17 cellular contexts compared by ENCODE assay signal in genomic region chr3:23209103-23209502, GRCh38.
"Had no signal": no experiment of that assay in that cellular context is flagged by ENCODE, and none has a peak within 500 bp of the region (broad histone marks: within the 10 kb centered on the region; RNA-seq: fewer than 3 reads in every experiment).

No MANE protein-coding gene starts in this region.

- H3K4me2 ChIP-seq: smooth muscle cell had no signal

- FAIRE-seq: endometrium, frontal cortex had no signal

- H3K4me3 ChIP-seq: right atrium auricular region, smooth muscle cell, testis, tibial nerve, upper lobe of right lung, vagina had no signal

- H3K36me3 ChIP-seq: neutrophil, right atrium auricular region, upper lobe of right lung, vagina had no signal

- H3K27me3 Mint-ChIP-seq: naive thymus-derived CD8-positive, alpha-beta T cell; stimulated activated naive CD8-positive, alpha-beta T cell treated with anti-CD3 and anti-CD28 coated beads, Interleukin-15, Interleukin-2, amounts not matched to agents 100 ng/mL and 50 ng/mL, for 24 hours had no signal

- H3K4me3 Mint-ChIP-seq: naive thymus-derived CD8-positive, alpha-beta T cell; stimulated activated naive CD8-positive, alpha-beta T cell treated with anti-CD3 and anti-CD28 coated beads, Interleukin-15, Interleukin-2, amounts not matched to agents 100 ng/mL and 50 ng/mL, for 24 hours had no signal

- DNase-seq: effector memory CD4-positive, alpha-beta T cell; islet precursor cell; mammary epithelial cell; naive thymus-derived CD8-positive, alpha-beta T cell; posterior cingulate gyrus; stimulated activated CD4-positive, alpha-beta T cell treated with anti-CD3 and anti-CD28 coated beads, Interleukin-2, amount 100 ng/mL, for 48 hours; testis; upper lobe of right lung had no signal

- ATAC-seq: esophagus mucosa; naive thymus-derived CD8-positive, alpha-beta T cell; upper lobe of right lung had no signal

- H3K27ac Mint-ChIP-seq: stimulated activated naive CD8-positive, alpha-beta T cell treated with anti-CD3 and anti-CD28 coated beads, Interleukin-15, Interleukin-2, amounts not matched to agents 100 ng/mL and 50 ng/mL, for 24 hours had no signal

- H3K9me3 ChIP-seq: neutrophil, right atrium auricular region, testis, tibial nerve, upper lobe of right lung, vagina had no signal

- H3K27ac ChIP-seq: neutrophil, right atrium auricular region, testis, tibial nerve, upper lobe of right lung, vagina had no signal

- H3K4me1 ChIP-seq: testis had no signal

- H3K9me3 Mint-ChIP-seq: naive thymus-derived CD8-positive, alpha-beta T cell; stimulated activated naive CD8-positive, alpha-beta T cell treated with anti-CD3 and anti-CD28 coated beads, Interleukin-15, Interleukin-2, amounts not matched to agents 100 ng/mL and 50 ng/mL, for 24 hours had no signal

- H3K27me3 ChIP-seq: right atrium auricular region, testis, tibial nerve, upper lobe of right lung, vagina had no signal
